2 cellular contexts compared by ENCODE assay signal in genomic region chr1:99146129-99146848, GRCh38.
TF ChIP-seq lines count a peak whose summit lies in the region.

No MANE protein-coding gene starts in this region.

TF ChIP-seq in GM23338, 12 proteins besides CTCF, POLR2A, EP300 and RAD21:
- no peak for TF ChIP-seq NANOG (IDR thresholded peaks at IDR 0.05; ENCODE audit: borderline replicate concordance)
- TF ChIP-seq JUNB (IDR thresholded peaks at IDR 0.05; ENCODE audit: unreplicated experiment): no peak
- TF ChIP-seq EZH2phosphoT487 (IDR thresholded peaks at IDR 0.05; ENCODE audit: unreplicated experiment): no peak
- TF ChIP-seq ZNF462 (CRISPR knock-in tag; IDR thresholded peaks at IDR 0.05): no peak
- TF ChIP-seq ZNF331 (CRISPR knock-in tag; IDR thresholded peaks at IDR 0.05; ENCODE audit: low read depth): no peak
- no peak for TF ChIP-seq ETS1 (IDR thresholded peaks at IDR 0.05)
- TF ChIP-seq STAT1 (IDR thresholded peaks at IDR 0.05; ENCODE audit: unreplicated experiment): no peak
- no peak for TF ChIP-seq CREB1 (CRISPR knock-in tag; IDR thresholded peaks at IDR 0.05; ENCODE audit: low read depth)
- TF ChIP-seq POLR2AphosphoS5 (IDR thresholded peaks at IDR 0.05; ENCODE audit: low read depth): no peak
- TF ChIP-seq EZH2 (IDR thresholded peaks at IDR 0.05; ENCODE audit: low read depth, unreplicated experiment): no peak
- TF ChIP-seq ZNF114 (CRISPR knock-in tag; IDR thresholded peaks at IDR 0.05): no peak

TF ChIP-seq in H1, 55 proteins besides CTCF, POLR2A, EP300 and RAD21:
- no peak for TF ChIP-seq CHD7 (IDR thresholded peaks at IDR 0.05; ENCODE audit: insufficient replicate concordance, low read length)
- no peak for TF ChIP-seq YY1 (IDR thresholded peaks at IDR 0.05; ENCODE audit: low read depth, low read length)
- no peak for TF ChIP-seq CBX8 (IDR thresholded peaks at IDR 0.05; ENCODE audit: borderline replicate concordance, low read depth, low read length)
- TF ChIP-seq GTF2F1 (IDR thresholded peaks at IDR 0.05; ENCODE audit: borderline replicate concordance, low read depth, low read length): no peak
- TF ChIP-seq, protein P1, sequence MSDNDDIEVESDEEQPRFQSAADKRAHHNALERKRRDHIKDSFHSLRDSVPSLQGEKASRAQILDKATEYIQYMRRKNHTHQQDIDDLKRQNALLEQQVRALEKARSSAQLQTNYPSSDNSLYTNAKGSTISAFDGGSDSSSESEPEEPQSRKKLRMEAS (IDR thresholded peaks at IDR 0.05): no peak
- TF ChIP-seq CREB1 (IDR thresholded peaks at IDR 0.05): no peak
